Comparison of ENCODE assay signal across 9 cellular contexts in genomic region chr1:1759456-1760344, GRCh38. TPM values are rescaled to one million over a fixed set of nuclear protein-coding genes. Genes with fewer than 3 reads are reported as not detected.
DNase-seq lines count a peak whose midpoint lies in the region; TF ChIP-seq lines count a peak whose summit lies in the region.
"Had no signal": no experiment of that assay in that cellular context is flagged by ENCODE, and none has a peak within 500 bp of the region (broad histone marks: within the 10 kb centered on the region; RNA-seq: fewer than 3 reads in every experiment).

No MANE protein-coding gene starts in this region.

- no peak overlapping the region for H3K23ac ChIP-seq in trophoblast cell (ENCODE audit: low read length)

- no peak overlapping the region for H4K91ac ChIP-seq in trophoblast cell (ENCODE audit: low read depth, low read length)

- TF ChIP-seq RAD21 in Ishikawa (IDR thresholded peaks at IDR 0.05; ENCODE audit: low read depth) = no peak

- no peak overlapping the region for H2BK12ac ChIP-seq in trophoblast cell (ENCODE audit: low read length)

- no peak overlapping the region for H3K14ac ChIP-seq in trophoblast cell (ENCODE audit: low read length)

- H3K9ac ChIP-seq in trophoblast cell (ENCODE audit: low read length) = no peak overlapping the region

- H2AFZ ChIP-seq in trophoblast cell (ENCODE audit: insufficient read depth, low read length, poor library complexity) = no peak overlapping the region

- H2BK5ac ChIP-seq in trophoblast cell (ENCODE audit: low read depth, low read length, poor library complexity) = no peak overlapping the region

- no peak overlapping the region for H3K27ac ChIP-seq in trophoblast cell (ENCODE audit: low read depth, low read length)

- H3K4ac ChIP-seq in trophoblast cell (ENCODE audit: low read depth, low read length) = peak overlapping the region; percentile 2

- H3K4me3 ChIP-seq in trophoblast cell (ENCODE audit: low read depth, low read length) = no peak overlapping the region

- in situ Hi-C loops in ACHN (cut with HindIII; ENCODE audit: low pct_ligation_motif_present, low pct_unique_long_range_greater_than_20kb, low sequenced_read_pairs) = no loop called here

- no peak overlapping the region for H2AK5ac ChIP-seq in trophoblast cell (ENCODE audit: low read length)

- no CpG with 5 or more reads among the region's 37 CpGs for WGBS in trophoblast cell (ENCODE audit: extremely low coverage, insufficient coverage, insufficient read length)

- H2BK120ac ChIP-seq in trophoblast cell (ENCODE audit: insufficient read depth, low read length, poor library complexity) = no peak overlapping the region

- H3K79me1 ChIP-seq in trophoblast cell (ENCODE audit: low read length) = peaks cover 4% of the 10 kb centered on the region

- TF ChIP-seq EP300 in Ishikawa (IDR thresholded peaks at IDR 0.05; ENCODE audit: borderline replicate concordance) = no peak

- peaks cover 7 to 18% of the 10 kb centered on the region in 2 experiments for H3K4me1 ChIP-seq in trophoblast cell (ENCODE audit: control insufficient read depth in 1 of 2, insufficient read depth in 2 of 2, low read length in 2 of 2)

- DNase-seq in COLO668 (lab: John Stamatoyannopoulos, UW; ENCODE audit: unreplicated experiment) (peak; percentile 87), iPS-NIHi11 (ENCODE audit: low spot score) (peak; percentile 12), trophoblast cell (no peak), KG1 (lab: John Stamatoyannopoulos, UW) (no peak), NAMALWA (ENCODE audit: low spot score) (no peak), ACHN (no peak)
- DNase-seq: cerebellar nuclear complex, NCI-H187 had no signal

- no peak overlapping the region for H3K4me2 ChIP-seq in trophoblast cell (ENCODE audit: low read length)

- H3K18ac ChIP-seq in trophoblast cell (ENCODE audit: low read length) = no peak overlapping the region

- no peak overlapping the region for H4K12ac ChIP-seq in trophoblast cell (ENCODE audit: low read depth, low read length)

- H3K9me3 ChIP-seq in trophoblast cell (ENCODE audit: insufficient read depth, low read depth, low read length) = peaks cover 2% of the 10 kb centered on the region

- H3K36me3 ChIP-seq in trophoblast cell (ENCODE audit: control insufficient read depth in 1 of 2, insufficient read depth in 2 of 2, low read length in 2 of 2) = peaks cover 72 to 83% of the 10 kb centered on the region in 2 experiments

- no peaks in the 10 kb centered on the region for H3K27me3 ChIP-seq in trophoblast cell (ENCODE audit: insufficient read depth, low read length)

- H4K8ac ChIP-seq in trophoblast cell (ENCODE audit: low read depth, low read length) = no peak overlapping the region

- H3K79me2 ChIP-seq in trophoblast cell (ENCODE audit: control insufficient read depth, insufficient read depth, low read length, poor library complexity) = peaks cover 3% of the 10 kb centered on the region

TF ChIP-seq in Ishikawa, 13 proteins besides CTCF, POLR2A, EP300 and RAD21:
- TF ChIP-seq MAX (IDR thresholded peaks at IDR 0.05) = 0 out of 2 replicates have a peak, but pooled peaks have one; percentile 25
- no peak; the same call in 1 of the 2 replicates for TF ChIP-seq TCF12 (IDR thresholded peaks at IDR 0.05; ENCODE audit: low read depth)

RNA-seq across cellular contexts. Expression of gene NADK, which starts 18.6 kb away (rescaled TPM):
- polyA plus RNA-seq in trophoblast cell (2013) = 38.9 and 41.2 TPM in 2 replicates

RNA-seq across cellular contexts. Expression of gene CDK11A, which starts 35.5 kb away (rescaled TPM):
- 32.6 and 35.0 TPM in 2 replicates for polyA plus RNA-seq in trophoblast cell (2013)

Comparison
In these comparisons a context has a peak if more than half of its experiments do, and no peak if none do; other contexts are left out.
1. DNase-seq: peak in COLO668 (single experiment) and iPS-NIHi11 (single experiment); none in trophoblast cell (0 of 2), KG1 (single experiment), NAMALWA (single experiment) and ACHN (single experiment).